8 cellular contexts compared by ENCODE assay signal in genomic region chr2:43636616-43637015, GRCh38. TPM values are rescaled to one million over a fixed set of nuclear protein-coding genes. Genes with fewer than 3 reads are reported as not detected.
DNase-seq lines count a peak whose midpoint lies in the region; ATAC-seq and TF ChIP-seq lines count a peak whose summit lies in the region.

No MANE protein-coding gene starts in this region.

- H3K27me3 ChIP-seq in foreskin keratinocyte (peaks cover 27% of the 10 kb centered on the region), spleen (replicated peaks in 1 of 7) (peaks cover 0 to 54% (median 12%) of the 10 kb centered on the region in 7 donors)

- ATAC-seq in foreskin keratinocyte = peak; percentile 2
- no peak for ATAC-seq in GM18907 (IDR thresholded peaks at IDR 0.05; ENCODE audit: unreplicated experiment)
- no peak for ATAC-seq in GM19463 (IDR thresholded peaks at IDR 0.05; ENCODE audit: unreplicated experiment)

- H3K9me3 ChIP-seq in spleen = peaks cover 0 to 19% (median 10%) of the 10 kb centered on the region in 8 donors

- H3K4me1 ChIP-seq in foreskin keratinocyte (peaks cover 4% of the 10 kb centered on the region), spleen (peaks cover 0 to 22% (median 11%) of the 10 kb centered on the region in 6 donors)

- DNase-seq in NCI-H2029 treated with DMSO at 0.1 percent for 48 hours (lab: John Stamatoyannopoulos, UW) (peak; percentile 63), NCI-H2029 (lab: John Stamatoyannopoulos, UW) (no peak), foreskin keratinocyte (no peak), spleen (no peak), HUDEP-2 (lab: John Stamatoyannopoulos, UW; ENCODE audit: unreplicated experiment in 76 of 76) (no peak)
- DNase-seq in activated CD4-positive, alpha-beta T cell treated with anti-CD3 and anti-CD28 coated beads for 4 hours = peak; percentile 15 to 17

- TF ChIP-seq CTCF in foreskin keratinocyte (conservative IDR thresholded peaks at IDR 0.05) (no peak), spleen (IDR thresholded peaks at IDR 0.05 in 8 of 11, conservative IDR thresholded peaks at IDR 0.05 in 3 of 11) (no peak)

- no peak overlapping the region for H3K27ac ChIP-seq in foreskin keratinocyte
- H3K27ac ChIP-seq in spleen = peak overlapping the region in 5 of 8 donors; percentile 75 to 83 (median 80)

- no peaks in the 10 kb centered on the region for H3K36me3 ChIP-seq in spleen

- 5 to 26% (median 19%) methylated on average over 9 to 11 of the region's 11 CpGs for WGBS in spleen, 5 donors

- intact Hi-C loops in spleen (cut with DNase I; ENCODE audit: low total_unique reads) = no loop called here

- peak overlapping the region; percentile 59 to 80 (median 68) for H3K4me3 ChIP-seq in spleen

- no peak for TF ChIP-seq POLR2A in spleen (IDR thresholded peaks at IDR 0.05)

RNA-seq across cellular contexts. Expression of gene PLEKHH2, which starts 0.4 kb away (rescaled TPM):
- total RNA-seq in foreskin keratinocyte (0.85 and 1.2 TPM in 2 replicates), spleen (10 to 100 TPM; 12.3 to 21.9 (median 17.3) TPM)
- polyA plus RNA-seq in foreskin keratinocyte (0.16 and 0.17 TPM in 2 replicates), spleen (1 to 10 TPM in 2 of 3 donors, under 1 TPM in 1; 0.91 to 2.3 (median 1.3) TPM)

RNA-seq across cellular contexts. Expression of gene C1GALT1C1L, which starts 39.6 kb away (rescaled TPM):
- total RNA-seq in foreskin keratinocyte (0.11 TPM in 1 of 2 replicates, not detected in the other), spleen (under 1 TPM in 6 of 7 donors, not detected in 1; 0.37 to 0.85 (median 0.65) TPM)
- polyA plus RNA-seq in foreskin keratinocyte (0.27 TPM in 1 of 2 replicates, not detected in the other), spleen (under 1 TPM; 0.10 to 0.55 (median 0.28) TPM)

RNA-seq across cellular contexts. Expression of gene THADA, which starts 40.8 kb away (rescaled TPM):
- total RNA-seq in foreskin keratinocyte = 20.1 and 21.0 TPM in 2 replicates
- polyA plus RNA-seq in foreskin keratinocyte = 14.4 and 15.6 TPM in 2 replicates
- total RNA-seq in spleen = 10 to 100 TPM; 37.0 to 51.3 (median 43.5) TPM
- 10 to 100 TPM; 14.2 to 16.2 (median 15.5) TPM for polyA plus RNA-seq in spleen

Comparison
In these comparisons a context has a peak if more than half of its experiments do, and no peak if none do; other contexts are left out.
1. DNase-seq: peak in NCI-H2029 treated with DMSO at 0.1 percent for 48 hours (single experiment) and activated CD4-positive, alpha-beta T cell treated with anti-CD3 and anti-CD28 coated beads for 4 hours (2 of 2); none in NCI-H2029 (single experiment), foreskin keratinocyte (0 of 2), spleen (single experiment) and HUDEP-2 (0 of 76).